ENCODE assay signal across 12 cellular contexts in the genomic region with DNA sequence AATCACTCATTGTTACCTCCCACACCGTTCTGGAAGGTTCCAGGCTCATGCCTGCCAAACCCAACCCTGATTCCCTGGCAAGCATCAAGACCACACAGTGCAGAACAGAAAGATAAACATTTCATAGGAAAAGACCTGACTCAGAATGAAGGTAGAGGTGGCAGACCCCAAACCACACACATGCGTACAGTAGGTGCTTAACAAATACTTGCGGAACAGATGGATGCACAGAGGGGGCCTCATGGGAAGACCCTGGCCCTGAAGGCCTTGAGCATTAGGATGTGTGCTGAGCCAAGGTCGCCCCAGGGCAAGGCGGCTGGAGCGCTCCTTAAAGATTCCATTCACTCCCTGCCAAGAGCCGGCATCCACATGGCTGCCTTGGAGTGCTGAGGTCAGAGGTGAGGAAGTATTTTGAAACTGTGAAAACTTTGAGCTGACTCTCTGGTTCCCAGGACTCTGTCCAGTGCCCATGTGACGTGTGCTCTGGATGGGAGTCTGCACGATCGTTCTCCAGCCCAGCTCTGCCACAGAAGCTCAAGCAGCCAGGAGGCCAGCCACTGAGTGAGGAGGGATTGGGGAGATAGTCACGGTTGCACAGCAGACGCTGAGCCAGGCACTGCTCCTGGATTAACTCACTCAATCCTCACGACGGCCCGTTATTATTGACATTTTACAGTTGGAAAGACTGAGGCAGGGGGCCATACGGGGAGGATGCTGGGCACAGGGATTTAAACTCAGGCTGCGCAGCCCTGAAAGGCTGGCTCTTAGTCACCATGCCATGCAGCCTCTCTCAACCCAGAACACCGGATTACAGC.
A peak's percentile ranks its signal among the peaks of the same experiment; 100 is the strongest.
DNase-seq lines count a peak whose midpoint lies in the region; ATAC-seq and TF ChIP-seq lines count a peak whose summit lies in the region.
"Had no signal": no experiment of that assay in that cellular context is flagged by ENCODE, and none has a peak within 500 bp of the region (broad histone marks: within the 10 kb centered on the region; RNA-seq: fewer than 3 reads in every experiment).

No MANE protein-coding gene starts in this region.

- intact Hi-C loops in sigmoid colon (cut with DNase I), result no loop called here

- H3K27ac ChIP-seq in liver (ENCODE audit: low read depth in 1 of 2, low read length in 2 of 2) (peak overlapping the region; percentile 72), sigmoid colon (peak overlapping the region in 2 of 4 donors; percentile 10 to 27)
- H3K27ac ChIP-seq: BLaER1 treated with 17β-estradiol and CSF1 and Interleukin-3, amounts not matched to agents 10 nM and 100 nM had no signal

- 35% methylated on average over 18 of the region's 18 CpGs for WGBS in liver
- WGBS in sigmoid colon, 2 donors, result 75 to 78% methylated on average over 18 of the region's 18 CpGs

- DNase-seq in NCI-H226 (peak; percentile 83), epithelial cell of esophagus (ENCODE audit: low read depth) (peak; percentile 13), sigmoid colon (peak; percentile 74), inferior parietal cortex (ENCODE audit: extremely low spot score) (no peak), AG08396 (ENCODE audit: low spot score) (no peak), NCI-H1092 (lab: John Stamatoyannopoulos, UW) (no peak)
- DNase-seq: activated B cell treated with CpG ODN at 0.5 μM for 24 hours; NCI-H2227 treated with DMSO at 0.1 percent for 48 hours; stimulated activated CD8-positive, alpha-beta memory T cell treated with anti-CD3 and anti-CD28 coated beads, Interleukin-4, amount 100 ng/mL, for 48 hours had no signal

- H3K9me3 ChIP-seq in liver (ENCODE audit: control insufficient read depth in 4 of 4, low read length in 3 of 4) (no peaks in the 10 kb centered on the region), sigmoid colon (no peaks in the 10 kb centered on the region)

- no peak for TF ChIP-seq POLR2A in sigmoid colon (IDR thresholded peaks at IDR 0.05)

- no peak for TF ChIP-seq EP300 in sigmoid colon (IDR thresholded peaks at IDR 0.05)

- TF ChIP-seq RAD21 in liver (IDR thresholded peaks at IDR 0.05), result peak; percentile 61 to 65

- TF ChIP-seq CTCF in epithelial cell of esophagus (IDR thresholded peaks at IDR 0.05; ENCODE audit: insufficient read depth, low read depth, low read length, missing control alignments) (no peak), liver (IDR thresholded peaks at IDR 0.05; ENCODE audit: low read depth, low read length, missing input control) (no peak), sigmoid colon (IDR thresholded peaks at IDR 0.05) (no peak)

- H3K4me1 ChIP-seq in liver (ENCODE audit: control insufficient read depth in 4 of 4, insufficient read depth in 4 of 4, low read length in 3 of 4), result peaks cover 18 to 49% (median 36%) of the 10 kb centered on the region in 4 donors
- peaks cover 0 to 16% (median 13%) of the 10 kb centered on the region in 4 donors for H3K4me1 ChIP-seq in sigmoid colon
- H3K4me1 ChIP-seq: BLaER1 treated with 17β-estradiol and CSF1 and Interleukin-3, amounts not matched to agents 10 nM and 100 nM had no signal

- H3K36me3 ChIP-seq in liver (ENCODE audit: control insufficient read depth in 4 of 4, insufficient read depth in 3 of 4, low read depth in 1 of 4, low read length in 3 of 4), result no peaks in the 10 kb centered on the region
- H3K36me3 ChIP-seq in sigmoid colon, result no peaks in the 10 kb centered on the region
- H3K36me3 ChIP-seq: BLaER1 treated with 17β-estradiol and CSF1 and Interleukin-3, amounts not matched to agents 10 nM and 100 nM had no signal

- H3K27me3 ChIP-seq in liver (ENCODE audit: control insufficient read depth in 4 of 4, insufficient read depth in 4 of 4, low read length in 3 of 4) (no peaks in the 10 kb centered on the region), sigmoid colon (no peaks in the 10 kb centered on the region)
- H3K27me3 ChIP-seq: BLaER1 treated with 17β-estradiol and CSF1 and Interleukin-3, amounts not matched to agents 10 nM and 100 nM had no signal

- no peak for ATAC-seq in GM19397 (IDR thresholded peaks at IDR 0.05; ENCODE audit: unreplicated experiment)

- H3K4me3 ChIP-seq in epithelial cell of esophagus (ENCODE audit: low read length) (no peak overlapping the region), liver (ENCODE audit: low read depth in 1 of 3, low read length in 3 of 3) (no peak overlapping the region), sigmoid colon (no peak overlapping the region)
- H3K4me3 ChIP-seq: BLaER1 treated with 17β-estradiol and CSF1 and Interleukin-3, amounts not matched to agents 10 nM and 100 nM had no signal

- no peak overlapping the region for H3K9ac ChIP-seq in liver (ENCODE audit: low read depth in 1 of 2, low read length in 2 of 2)
- H3K9ac ChIP-seq: BLaER1 treated with 17β-estradiol and CSF1 and Interleukin-3, amounts not matched to agents 10 nM and 100 nM had no signal

TF ChIP-seq in liver, 16 proteins besides CTCF, POLR2A, EP300 and RAD21:
- TF ChIP-seq SP1 (IDR thresholded peaks at IDR 0.05) (peak; percentile 80), FOXA1 (IDR thresholded peaks at IDR 0.05) (peak; percentile 83), YY1 (IDR thresholded peaks at IDR 0.05) (peak; percentile 85), TAF1 (conservative IDR thresholded peaks at IDR 0.05) (peak; percentile 18), MAX (IDR thresholded peaks at IDR 0.05) (peak; percentile 92), RXRA (IDR thresholded peaks at IDR 0.05) (peak; percentile 89 to 97), EGR1 (IDR thresholded peaks at IDR 0.05; ENCODE audit: low read depth in 2 of 2) (peak in 1 of 2 donors; percentile 33), NR2F2 (IDR thresholded peaks at IDR 0.05) (peak; percentile 100), HNF4G (IDR thresholded peaks at IDR 0.05) (peak; percentile 79), ATF3 (IDR thresholded peaks at IDR 0.05) (no peak), GABPA (IDR thresholded peaks at IDR 0.05 in 1 of 2, conservative IDR thresholded peaks at IDR 0.05 in 1 of 2) (peak in 1 of 2 donors; percentile 40), FOXA2 (IDR thresholded peaks at IDR 0.05) (peak; percentile 33), HNF4A (conservative IDR thresholded peaks at IDR 0.05) (peak; percentile 93 to 97), JUND (IDR thresholded peaks at IDR 0.05) (peak in 1 of 2 donors; percentile 71)
- TF ChIP-seq, protein P1, sequence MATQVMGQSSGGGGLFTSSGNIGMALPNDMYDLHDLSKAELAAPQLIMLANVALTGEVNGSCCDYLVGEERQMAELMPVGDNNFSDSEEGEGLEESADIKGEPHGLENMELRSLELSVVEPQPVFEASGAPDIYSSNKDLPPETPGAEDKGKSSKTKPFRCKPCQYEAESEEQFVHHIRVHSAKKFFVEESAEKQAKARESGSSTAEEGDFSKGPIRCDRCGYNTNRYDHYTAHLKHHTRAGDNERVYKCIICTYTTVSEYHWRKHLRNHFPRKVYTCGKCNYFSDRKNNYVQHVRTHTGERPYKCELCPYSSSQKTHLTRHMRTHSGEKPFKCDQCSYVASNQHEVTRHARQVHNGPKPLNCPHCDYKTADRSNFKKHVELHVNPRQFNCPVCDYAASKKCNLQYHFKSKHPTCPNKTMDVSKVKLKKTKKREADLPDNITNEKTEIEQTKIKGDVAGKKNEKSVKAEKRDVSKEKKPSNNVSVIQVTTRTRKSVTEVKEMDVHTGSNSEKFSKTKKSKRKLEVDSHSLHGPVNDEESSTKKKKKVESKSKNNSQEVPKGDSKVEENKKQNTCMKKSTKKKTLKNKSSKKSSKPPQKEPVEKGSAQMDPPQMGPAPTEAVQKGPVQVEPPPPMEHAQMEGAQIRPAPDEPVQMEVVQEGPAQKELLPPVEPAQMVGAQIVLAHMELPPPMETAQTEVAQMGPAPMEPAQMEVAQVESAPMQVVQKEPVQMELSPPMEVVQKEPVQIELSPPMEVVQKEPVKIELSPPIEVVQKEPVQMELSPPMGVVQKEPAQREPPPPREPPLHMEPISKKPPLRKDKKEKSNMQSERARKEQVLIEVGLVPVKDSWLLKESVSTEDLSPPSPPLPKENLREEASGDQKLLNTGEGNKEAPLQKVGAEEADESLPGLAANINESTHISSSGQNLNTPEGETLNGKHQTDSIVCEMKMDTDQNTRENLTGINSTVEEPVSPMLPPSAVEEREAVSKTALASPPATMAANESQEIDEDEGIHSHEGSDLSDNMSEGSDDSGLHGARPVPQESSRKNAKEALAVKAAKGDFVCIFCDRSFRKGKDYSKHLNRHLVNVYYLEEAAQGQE (IDR thresholded peaks at IDR 0.05), result peak; percentile 76
- TF ChIP-seq, protein P2, sequence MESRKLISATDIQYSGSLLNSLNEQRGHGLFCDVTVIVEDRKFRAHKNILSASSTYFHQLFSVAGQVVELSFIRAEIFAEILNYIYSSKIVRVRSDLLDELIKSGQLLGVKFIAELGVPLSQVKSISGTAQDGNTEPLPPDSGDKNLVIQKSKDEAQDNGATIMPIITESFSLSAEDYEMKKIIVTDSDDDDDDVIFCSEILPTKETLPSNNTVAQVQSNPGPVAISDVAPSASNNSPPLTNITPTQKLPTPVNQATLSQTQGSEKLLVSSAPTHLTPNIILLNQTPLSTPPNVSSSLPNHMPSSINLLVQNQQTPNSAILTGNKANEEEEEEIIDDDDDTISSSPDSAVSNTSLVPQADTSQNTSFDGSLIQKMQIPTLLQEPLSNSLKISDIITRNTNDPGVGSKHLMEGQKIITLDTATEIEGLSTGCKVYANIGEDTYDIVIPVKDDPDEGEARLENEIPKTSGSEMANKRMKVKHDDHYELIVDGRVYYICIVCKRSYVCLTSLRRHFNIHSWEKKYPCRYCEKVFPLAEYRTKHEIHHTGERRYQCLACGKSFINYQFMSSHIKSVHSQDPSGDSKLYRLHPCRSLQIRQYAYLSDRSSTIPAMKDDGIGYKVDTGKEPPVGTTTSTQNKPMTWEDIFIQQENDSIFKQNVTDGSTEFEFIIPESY (IDR thresholded peaks at IDR 0.05), result no peak

Comparison
In these comparisons a context has a peak if more than half of its experiments do, and no peak if none do; other contexts are left out.
1. DNase-seq: peak in NCI-H226 (single experiment), epithelial cell of esophagus (single experiment) and sigmoid colon (single experiment); none in inferior parietal cortex (single experiment), AG08396 (single experiment) and NCI-H1092 (single experiment).